ENCODE assay signal across 17 cellular contexts in genomic region chr10:105770813-105771212, GRCh38.
DNase-seq lines count a peak whose midpoint lies in the region; ATAC-seq and TF ChIP-seq lines count a peak whose summit lies in the region.
"Had no signal": no experiment of that assay in that cellular context is flagged by ENCODE, and none has a peak within 500 bp of the region (broad histone marks: within the 10 kb centered on the region; RNA-seq: fewer than 3 reads in every experiment).

No MANE protein-coding gene starts in this region.

- H3K9me3 ChIP-seq in MM.1S (replicated peaks; ENCODE audit: insufficient read depth, low read length): no peaks in the 10 kb centered on the region
- H3K9me3 ChIP-seq: A549 had no signal

- H3K27ac ChIP-seq in MM.1S (ENCODE audit: low read length): no peak overlapping the region
- H3K27ac ChIP-seq: A549 had no signal

- no peak overlapping the region for H2AFZ ChIP-seq in MM.1S (ENCODE audit: low read length)

- H3K4me2 ChIP-seq in MM.1S (ENCODE audit: low read depth, low read length): no peak overlapping the region
- H3K4me2 ChIP-seq: A549 had no signal

- H3K9ac ChIP-seq in MM.1S (ENCODE audit: low read length): no peak overlapping the region

- no peaks in the 10 kb centered on the region for H3K79me2 ChIP-seq in MM.1S (ENCODE audit: low read length)

- H3F3A ChIP-seq in MM.1S (ENCODE audit: insufficient read depth, low read length): no peaks in the 10 kb centered on the region

- H3K27me3 ChIP-seq in MM.1S (replicated peaks; ENCODE audit: insufficient read depth, low read length): no peaks in the 10 kb centered on the region

- H3K4me1 ChIP-seq in MM.1S (ENCODE audit: low read length): no peaks in the 10 kb centered on the region
- H3K4me1 ChIP-seq: A549 had no signal

- no peaks in the 10 kb centered on the region for H3K4me1 Mint-ChIP-seq in stimulated activated naive B cell treated with anti-CD40 and anti-IgM and Interleukin-4, amounts not matched to agents 10 μg/mL and 1 μg/mL and 100 μg/mL, for 72 hours

- H3K4me3 ChIP-seq in retinal pigment epithelial cell (ENCODE audit: low read length) (no peak overlapping the region), MM.1S (ENCODE audit: low read length) (no peak overlapping the region)
- H3K4me3 ChIP-seq: A549, GM12878 had no signal

- no peaks in the 10 kb centered on the region for H3K36me3 ChIP-seq in MM.1S (replicated peaks; ENCODE audit: insufficient read depth, low read length)

- H3K9me3 Mint-ChIP-seq in stimulated activated naive B cell treated with anti-CD40 and anti-IgM and Interleukin-4, amounts not matched to agents 10 μg/mL and 1 μg/mL and 100 μg/mL, for 72 hours: no peaks in the 10 kb centered on the region

- H3K4me3 Mint-ChIP-seq in stimulated activated naive B cell treated with anti-CD40 and anti-IgM and Interleukin-4, amounts not matched to agents 10 μg/mL and 1 μg/mL and 100 μg/mL, for 72 hours: no peak overlapping the region

- H3K27ac Mint-ChIP-seq in stimulated activated naive B cell treated with anti-CD40 and anti-IgM and Interleukin-4, amounts not matched to agents 10 μg/mL and 1 μg/mL and 100 μg/mL, for 72 hours: no peak overlapping the region

- H3K27me3 Mint-ChIP-seq in stimulated activated naive B cell treated with anti-CD40 and anti-IgM and Interleukin-4, amounts not matched to agents 10 μg/mL and 1 μg/mL and 100 μg/mL, for 72 hours: no peaks in the 10 kb centered on the region

- H3K36me3 Mint-ChIP-seq in stimulated activated naive B cell treated with anti-CD40 and anti-IgM and Interleukin-4, amounts not matched to agents 10 μg/mL and 1 μg/mL and 100 μg/mL, for 72 hours: no peaks in the 10 kb centered on the region

- in situ Hi-C loops in ACHN (cut with HindIII; ENCODE audit: low pct_ligation_motif_present, low pct_unique_long_range_greater_than_20kb, low sequenced_read_pairs): no loop called here

- no peaks in the 10 kb centered on the region for H4K20me1 ChIP-seq in MM.1S (ENCODE audit: insufficient read depth, low read length)

- no peaks in the 10 kb centered on the region for H3K9me2 ChIP-seq in MM.1S (replicated peaks; ENCODE audit: insufficient read depth, low read length)

- ATAC-seq in stimulated activated naive B cell treated with anti-CD40 and anti-IgM and Interleukin-4, amounts not matched to agents 10 μg/mL and 1 μg/mL and 100 μg/mL, for 72 hours (replicated peaks): no peak
- ATAC-seq: A549, GM12878 had no signal

- DNase-seq in ACHN (peak; percentile 8), amniotic epithelial cell (ENCODE audit: low read depth) (peak; percentile 30), islet precursor cell (peak; percentile 95), retinal pigment epithelial cell (ENCODE audit: low read depth) (peak; percentile 97), MM.1S (no peak), HK-2 (ENCODE audit: unreplicated experiment) (no peak)
- DNase-seq in stimulated activated naive B cell treated with anti-CD40 and anti-IgM and Interleukin-4, amounts not matched to agents 10 μg/mL and 1 μg/mL and 100 μg/mL, for 72 hours: no peak
- DNase-seq: C1 segment of cervical spinal cord, DND-41, GDM1, NCI-H1105, NCI-H1694, NCI-H2227 treated with DMSO at 0.1 percent for 48 hours, NCI-H69, SIG-M5 had no signal

- no peak for TF ChIP-seq CTCF in retinal pigment epithelial cell (conservative IDR thresholded peaks at IDR 0.05; ENCODE audit: low read depth, low read length)
- no peak for TF ChIP-seq CTCF in MM.1S (IDR thresholded peaks at IDR 0.05; ENCODE audit: low read length)

Comparison
In these comparisons a context has a peak if more than half of its experiments do, and no peak if none do; other contexts are left out.
1. DNase-seq: peak in ACHN (single experiment), amniotic epithelial cell (single experiment), islet precursor cell (single experiment) and retinal pigment epithelial cell (single experiment); none in stimulated activated naive B cell treated with anti-CD40 and anti-IgM and Interleukin-4, amounts not matched to agents 10 μg/mL and 1 μg/mL and 100 μg/mL, for 72 hours (single experiment), MM.1S (single experiment) and HK-2 (single experiment).